Comparison of ENCODE assay signal across 27 cellular contexts in the genomic region with DNA sequence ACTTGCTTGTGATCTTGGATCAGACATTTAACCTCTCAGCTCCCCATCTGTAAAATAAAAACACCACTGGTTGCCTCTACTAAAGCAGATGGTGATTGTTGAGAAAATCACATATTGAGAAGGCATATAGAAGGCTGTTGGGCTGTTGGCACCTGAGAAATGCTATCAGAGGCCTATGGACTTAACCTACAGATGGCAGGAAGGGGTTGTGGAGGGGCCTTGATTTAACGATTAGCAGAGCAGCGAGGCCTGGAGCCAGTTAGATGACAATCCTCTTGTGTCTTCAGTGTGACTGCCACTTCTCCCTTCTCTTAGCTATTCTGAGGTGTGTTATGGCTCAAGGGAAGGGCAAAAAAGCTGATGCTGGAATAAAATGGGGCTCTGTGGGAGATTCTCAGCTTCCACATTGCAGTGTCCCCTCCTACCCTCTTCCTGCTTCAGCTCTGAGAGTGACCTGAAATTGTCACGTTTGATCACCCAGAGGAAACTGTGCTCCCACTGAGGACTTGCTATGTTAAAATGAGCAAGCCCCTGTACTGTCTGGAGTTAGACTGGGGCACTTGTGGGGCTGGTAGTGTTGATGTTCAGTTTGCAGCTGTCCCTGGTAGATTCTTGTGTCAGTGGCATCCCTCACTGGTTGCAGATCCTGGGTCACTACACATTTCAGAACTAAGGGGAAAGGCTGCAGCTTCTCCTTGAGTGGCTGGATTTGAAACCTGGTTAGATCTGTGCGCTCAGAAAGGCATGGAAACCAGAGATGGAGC. TPM values are rescaled to one million over a fixed set of nuclear protein-coding genes. Genes with fewer than 3 reads are reported as not detected.
DNase-seq lines count a peak whose midpoint lies in the region; TF ChIP-seq lines count a peak whose summit lies in the region.
"Had no signal": no experiment of that assay in that cellular context is flagged by ENCODE, and none has a peak within 500 bp of the region (broad histone marks: within the 10 kb centered on the region; RNA-seq: fewer than 3 reads in every experiment).

No MANE protein-coding gene starts in this region.

- peaks cover 3% of the 10 kb centered on the region for H3K4me1 Mint-ChIP-seq in activated CD4-positive, alpha-beta memory T cell treated with anti-CD3 and anti-CD28 coated beads, Interleukin-2, amount 10 ng/mL, durations not matched to agents 7 days and 5 days

- no peak overlapping the region for H3K4me2 ChIP-seq in trophoblast cell (ENCODE audit: low read length)
- H3K4me2 ChIP-seq: KMS-11 had no signal

- peaks cover 4% of the 10 kb centered on the region for H3K9me3 ChIP-seq in KOPT-K1 (ENCODE audit: insufficient read depth, low read length, poor library complexity, severe bottlenecking)
- no peaks in the 10 kb centered on the region for H3K9me3 ChIP-seq in WERI-Rb-1 (ENCODE audit: severe bottlenecking)
- H3K9me3 ChIP-seq in trophoblast cell (ENCODE audit: insufficient read depth, low read depth, low read length), result no peaks in the 10 kb centered on the region
- H3K9me3 ChIP-seq: ascending aorta, sigmoid colon, suprapubic skin had no signal

- H3K79me2 ChIP-seq in trophoblast cell (ENCODE audit: control insufficient read depth, insufficient read depth, low read length, poor library complexity), result no peaks in the 10 kb centered on the region

- H2BK12ac ChIP-seq in trophoblast cell (ENCODE audit: low read length), result no peak overlapping the region

- WGBS in trophoblast cell (ENCODE audit: extremely low coverage, insufficient coverage, insufficient read length), result no CpG with 5 or more reads among the region's 4 CpGs

- POLR2A ChIA-PET in activated CD4-positive, alpha-beta memory T cell treated with anti-CD3 and anti-CD28 coated beads, Interleukin-2, amount 10 ng/mL, durations not matched to agents 7 days and 5 days (lab: Charles Lee), result interaction anchor here (1.4 kb wide), 1 partner anchor 10 kb away, joined by 3 read pairs; no protein-coding TSS in a partner anchor

- no peak overlapping the region for H2BK120ac ChIP-seq in trophoblast cell (ENCODE audit: insufficient read depth, low read length, poor library complexity)

- no peak overlapping the region for H3K4me3 Mint-ChIP-seq in activated CD4-positive, alpha-beta memory T cell treated with anti-CD3 and anti-CD28 coated beads, Interleukin-2, amount 10 ng/mL, durations not matched to agents 7 days and 5 days
- H3K4me3 Mint-ChIP-seq: activated naive CD4-positive, alpha-beta T cell treated with anti-CD3 and anti-CD28 coated beads, Interleukin-2, amount 10 ng/mL, durations not matched to agents 7 days and 5 days; activated T-cell treated with anti-CD3 and anti-CD28 coated beads, Interleukin-2, amount 50 U/mL, for 24 hours; HFFc6; neural crest cell had no signal

- H3K27me3 ChIP-seq in WERI-Rb-1 (ENCODE audit: insufficient read depth, low read depth, severe bottlenecking) (no peaks in the 10 kb centered on the region), trophoblast cell (ENCODE audit: insufficient read depth, low read length) (no peaks in the 10 kb centered on the region)
- H3K27me3 ChIP-seq: ascending aorta, sigmoid colon, suprapubic skin had no signal

- CTCF ChIA-PET in activated CD4-positive, alpha-beta memory T cell treated with anti-CD3 and anti-CD28 coated beads, Interleukin-2, amount 10 ng/mL, durations not matched to agents 7 days and 5 days (lab: Charles Lee), result no interaction called here

- no peak overlapping the region for H4K12ac ChIP-seq in trophoblast cell (ENCODE audit: low read depth, low read length)

- no peaks in the 10 kb centered on the region for H3K4me1 ChIP-seq in trophoblast cell (ENCODE audit: control insufficient read depth in 1 of 2, insufficient read depth in 2 of 2, low read length in 2 of 2)
- H3K4me1 ChIP-seq: ascending aorta, sigmoid colon, suprapubic skin had no signal

- H3K27me3 Mint-ChIP-seq in activated CD4-positive, alpha-beta memory T cell treated with anti-CD3 and anti-CD28 coated beads, Interleukin-2, amount 10 ng/mL, durations not matched to agents 7 days and 5 days, result no peaks in the 10 kb centered on the region
- H3K27me3 Mint-ChIP-seq: activated T-cell treated with anti-CD3 and anti-CD28 coated beads, Interleukin-2, amount 50 U/mL, for 24 hours had no signal

- H3K9me3 Mint-ChIP-seq in activated CD4-positive, alpha-beta memory T cell treated with anti-CD3 and anti-CD28 coated beads, Interleukin-2, amount 10 ng/mL, durations not matched to agents 7 days and 5 days, result peaks cover 4% of the 10 kb centered on the region
- H3K9me3 Mint-ChIP-seq: activated T-cell treated with anti-CD3 and anti-CD28 coated beads, Interleukin-2, amount 50 U/mL, for 24 hours had no signal

- H3K36me3 Mint-ChIP-seq in activated CD4-positive, alpha-beta memory T cell treated with anti-CD3 and anti-CD28 coated beads, Interleukin-2, amount 10 ng/mL, durations not matched to agents 7 days and 5 days (ENCODE audit: low read depth), result no peaks in the 10 kb centered on the region

- H3K4me3 ChIP-seq in WERI-Rb-1 (ENCODE audit: low read depth, low read length), result no peak overlapping the region
- H3K4me3 ChIP-seq in trophoblast cell (ENCODE audit: low read depth, low read length), result no peak overlapping the region
- H3K4me3 ChIP-seq: ascending aorta, sigmoid colon, SK-N-MC, suprapubic skin had no signal

- no peak overlapping the region for H3K4ac ChIP-seq in trophoblast cell (ENCODE audit: low read depth, low read length)

- H2AK5ac ChIP-seq in trophoblast cell (ENCODE audit: low read length), result no peak overlapping the region

- no peak overlapping the region for H2AFZ ChIP-seq in trophoblast cell (ENCODE audit: insufficient read depth, low read length, poor library complexity)

- no peak for TF ChIP-seq CTCF in WERI-Rb-1 (IDR thresholded peaks at IDR 0.05; ENCODE audit: low read depth, low read length)

- no peak overlapping the region for H3K18ac ChIP-seq in trophoblast cell (ENCODE audit: low read length)

- no peak overlapping the region for H4K8ac ChIP-seq in trophoblast cell (ENCODE audit: low read depth, low read length)

- H4K91ac ChIP-seq in trophoblast cell (ENCODE audit: low read depth, low read length), result no peak overlapping the region

- H2BK5ac ChIP-seq in trophoblast cell (ENCODE audit: low read depth, low read length, poor library complexity), result no peak overlapping the region

- no peak overlapping the region for H3K27ac Mint-ChIP-seq in activated CD4-positive, alpha-beta memory T cell treated with anti-CD3 and anti-CD28 coated beads, Interleukin-2, amount 10 ng/mL, durations not matched to agents 7 days and 5 days
- H3K27ac Mint-ChIP-seq: activated T-cell treated with anti-CD3 and anti-CD28 coated beads, Interleukin-2, amount 50 U/mL, for 24 hours; HFFc6 had no signal

- peak; percentile 48 for DNase-seq in DMS 273 (lab: John Stamatoyannopoulos, UW; ENCODE audit: unreplicated experiment)
- no peak for DNase-seq in DMS 273 treated with DMSO at 0.1 percent for 48 hours (lab: John Stamatoyannopoulos, UW)
- peak; percentile 17 for DNase-seq in WERI-Rb-1
- DNase-seq in trophoblast cell, result no peak
- DNase-seq in activated CD4-positive, alpha-beta memory T cell treated with anti-CD3 and anti-CD28 coated beads, Interleukin-2, amount 10 ng/mL, durations not matched to agents 7 days and 5 days, result no peak
- DNase-seq in ecto neural progenitor cell (ENCODE audit: low spot score), result no peak
- DNase-seq in DMS114 treated with DMSO at 0.1 percent for 48 hours (lab: John Stamatoyannopoulos, UW; ENCODE audit: unreplicated experiment), result no peak
- DNase-seq: activated CD4-positive, CD25-positive, alpha-beta regulatory T cell; activated naive CD4-positive, alpha-beta T cell treated with anti-CD3 and anti-CD28 coated beads, Interleukin-2, amount 10 ng/mL, durations not matched to agents 7 days and 5 days; activated T-cell treated with anti-CD3 and anti-CD28 coated beads, Interleukin-2, amount 50 U/mL, for 24 hours; AML-193; caudate nucleus; COR-L47; HFFc6; MV-4-11; NCI-H1694 treated with DMSO at 0.1 percent for 48 hours; sigmoid colon; T-helper 9 cell had no signal

- no peaks in the 10 kb centered on the region for H3K79me1 ChIP-seq in trophoblast cell (ENCODE audit: low read length)

- H3K14ac ChIP-seq in trophoblast cell (ENCODE audit: low read length), result no peak overlapping the region

- H3K27ac ChIP-seq in KOPT-K1 (ENCODE audit: low read depth, low read length, poor library complexity, severe bottlenecking), result peak overlapping the region; percentile 49
- no peak overlapping the region for H3K27ac ChIP-seq in WERI-Rb-1
- H3K27ac ChIP-seq in trophoblast cell (ENCODE audit: low read depth, low read length), result no peak overlapping the region
- H3K27ac ChIP-seq: 22Rv1, ascending aorta, epithelial cell of prostate, KMS-11, sigmoid colon, SK-N-MC, suprapubic skin had no signal

- H3K23ac ChIP-seq in trophoblast cell (ENCODE audit: low read length), result no peak overlapping the region

- H3K36me3 ChIP-seq in KOPT-K1 (ENCODE audit: insufficient read depth, low read length) (no peaks in the 10 kb centered on the region), WERI-Rb-1 (no peaks in the 10 kb centered on the region), trophoblast cell (ENCODE audit: control insufficient read depth in 1 of 2, insufficient read depth in 2 of 2, low read length in 2 of 2) (no peaks in the 10 kb centered on the region)
- H3K36me3 ChIP-seq: ascending aorta, sigmoid colon, suprapubic skin had no signal

- peak overlapping the region; percentile 52 for H3K9ac ChIP-seq in trophoblast cell (ENCODE audit: low read length)
- H3K9ac ChIP-seq: KMS-11 had no signal

RNA-seq across cellular contexts. Expression of a gene that starts 31.5 kb away (rescaled TPM):
- 0.86 and 1.2 TPM in 2 replicates for polyA plus RNA-seq in trophoblast cell (2013)
- 100 to 1,000 TPM; 202 to 212 TPM for total RNA-seq in activated CD4-positive, alpha-beta memory T cell treated with anti-CD3 and anti-CD28 coated beads, Interleukin-2, amount 10 ng/mL, durations not matched to agents 7 days and 5 days
- total RNA-seq: fibroblast of villous mesenchyme, HFFc6 had no signal

Comparison
In these comparisons a context has a peak if more than half of its experiments do, and no peak if none do; other contexts are left out.
1. DNase-seq: peak in DMS 273 (single experiment) and WERI-Rb-1 (single experiment); none in DMS 273 treated with DMSO at 0.1 percent for 48 hours (single experiment), trophoblast cell (0 of 2), activated CD4-positive, alpha-beta memory T cell treated with anti-CD3 and anti-CD28 coated beads, Interleukin-2, amount 10 ng/mL, durations not matched to agents 7 days and 5 days (single experiment), ecto neural progenitor cell (single experiment) and DMS114 treated with DMSO at 0.1 percent for 48 hours (single experiment).